8 cellular contexts compared by ENCODE assay signal in genomic region chr1:27153549-27153886, GRCh38. TPM values are rescaled to one million over a fixed set of nuclear protein-coding genes. Genes with fewer than 3 reads are reported as not detected.
DNase-seq lines count a peak whose midpoint lies in the region; ATAC-seq and TF ChIP-seq lines count a peak whose summit lies in the region.

No MANE protein-coding gene starts in this region.

- H3K27ac ChIP-seq in coronary artery, result peak overlapping the region; percentile 85 to 92

- H4K20me1 ChIP-seq in Loucy (ENCODE audit: insufficient read depth, low read length, poor library complexity, severe bottlenecking), result peaks cover 29% of the 10 kb centered on the region

- H3K4me2 ChIP-seq in Loucy (ENCODE audit: low read depth, low read length, poor library complexity, severe bottlenecking), result peak overlapping the region; percentile 99

- H3K4me1 ChIP-seq in BE2C, result peaks cover 3% of the 10 kb centered on the region; the same call in 1 of the 2 replicates
- peaks cover 63% of the 10 kb centered on the region for H3K4me1 ChIP-seq in Loucy (ENCODE audit: insufficient read depth, low read length, poor library complexity, severe bottlenecking)

- H3K27me3 Mint-ChIP-seq in naive thymus-derived CD8-positive, alpha-beta T cell, result no peaks in the 10 kb centered on the region

- H2AFZ ChIP-seq in Loucy (ENCODE audit: low read length), result no peak overlapping the region

- H3K4me3 ChIP-seq in BE2C (ENCODE audit: low read depth, low read length) (peak overlapping the region; percentile 16; the same call in 1 of the 2 replicates), Loucy (ENCODE audit: low read length, poor library complexity, severe bottlenecking) (peak overlapping the region; percentile 99), coronary artery (peak overlapping the region; percentile 80)

- POLR2A ChIA-PET in naive thymus-derived CD8-positive, alpha-beta T cell (lab: Charles Lee), result interaction anchor here (1.3 to 8.7 kb wide), 6 partner anchors 8 to 337 kb away, joined by 3 to 199 read pairs (median 6); partner anchors contain the start of gene WASF2

- H3F3A ChIP-seq in Loucy (ENCODE audit: low read depth), result no peaks in the 10 kb centered on the region

- no peaks in the 10 kb centered on the region for H3K9me2 ChIP-seq in Loucy (replicated peaks; ENCODE audit: low read depth, low read length)

- TF ChIP-seq CTCF in BE2C (IDR thresholded peaks at IDR 0.05; ENCODE audit: low read depth, low read length), result no peak
- TF ChIP-seq CTCF in Loucy (conservative IDR thresholded peaks at IDR 0.05; ENCODE audit: low read length), result no peak
- TF ChIP-seq CTCF in coronary artery (IDR thresholded peaks at IDR 0.05), result no peak

- peak overlapping the region; percentile 81 to 94 (median 90) for H3K4me3 Mint-ChIP-seq in naive thymus-derived CD8-positive, alpha-beta T cell

- peak overlapping the region; percentile 74 to 100 (median 96) for H3K27ac Mint-ChIP-seq in naive thymus-derived CD8-positive, alpha-beta T cell

- no peaks in the 10 kb centered on the region for H3K9me3 Mint-ChIP-seq in naive thymus-derived CD8-positive, alpha-beta T cell

- no peak for DNase-seq in BE2C
- no peak for DNase-seq in coronary artery (ENCODE audit: low spot score)
- no peak for DNase-seq in naive thymus-derived CD8-positive, alpha-beta T cell
- DNase-seq in stimulated activated naive CD4-positive, alpha-beta T cell (lab: John Stamatoyannopoulos, UW), result no peak
- DNase-seq in AG20443 (ENCODE audit: low spot score), result no peak
- no peak for DNase-seq in effector CD4-positive, alpha-beta T cell
- DNase-seq in NCI-H2227 (lab: John Stamatoyannopoulos, UW; ENCODE audit: unreplicated experiment), result no peak

- H3K36me3 ChIP-seq in BE2C, result no peaks in the 10 kb centered on the region
- no peaks in the 10 kb centered on the region for H3K36me3 ChIP-seq in Loucy (ENCODE audit: insufficient read depth, low read length)

- no peak for ATAC-seq in naive thymus-derived CD8-positive, alpha-beta T cell

- no peaks in the 10 kb centered on the region for H3K9me3 ChIP-seq in BE2C
- H3K9me3 ChIP-seq in Loucy (ENCODE audit: insufficient read depth, low read depth, low read length), result no peaks in the 10 kb centered on the region

- peaks cover 42 to 69% (median 67%) of the 10 kb centered on the region in 4 donors for H3K4me1 Mint-ChIP-seq in naive thymus-derived CD8-positive, alpha-beta T cell

- peak overlapping the region; percentile 93 for H3K9ac ChIP-seq in Loucy (ENCODE audit: low read depth, low read length, poor library complexity, severe bottlenecking)

- no peaks in the 10 kb centered on the region for H3K27me3 ChIP-seq in BE2C
- no peaks in the 10 kb centered on the region for H3K27me3 ChIP-seq in Loucy (ENCODE audit: insufficient read depth, low read length, poor library complexity, severe bottlenecking)

- H3K36me3 Mint-ChIP-seq in naive thymus-derived CD8-positive, alpha-beta T cell, result no peaks in the 10 kb centered on the region

- peaks cover 61% of the 10 kb centered on the region for H3K79me2 ChIP-seq in Loucy (ENCODE audit: insufficient read depth, low read length)

RNA-seq across cellular contexts. Expression of gene SLC9A1, which starts 1.4 kb away (rescaled TPM):
- 15.6 TPM for polyA plus RNA-seq in BE2C (2012; ENCODE audit: insufficient read depth, insufficient read length, low read depth)
- 10 to 100 TPM; 16.2 to 17.7 TPM for total RNA-seq in naive thymus-derived CD8-positive, alpha-beta T cell
- 10 to 100 TPM in 1 of 3 donors, 1 to 10 TPM in 2; 4.5 to 14.2 (median 8.5) TPM for polyA plus RNA-seq in naive thymus-derived CD8-positive, alpha-beta T cell

Comparison
In these comparisons a context has a peak if more than half of its experiments do, and no peak if none do; other contexts are left out.
1. H3K4me3 ChIP-seq: peak in every context shown above with its lines; median percentile 99 in Loucy; 80 in coronary artery; 16 in BE2C.